In genomic region chr13:43154839-43155238, GRCh38 we compare ENCODE assay signal across 17 cellular contexts.
DNase-seq lines count a peak whose midpoint lies in the region; ATAC-seq, FAIRE-seq and TF ChIP-seq lines count a peak whose summit lies in the region.
"Had no signal": no experiment of that assay in that cellular context is flagged by ENCODE, and none has a peak within 500 bp of the region (broad histone marks: within the 10 kb centered on the region; RNA-seq: fewer than 3 reads in every experiment).

No MANE protein-coding gene starts in this region.

- H2BK15ac ChIP-seq in IMR-90 (ENCODE audit: low read depth, low read length), result no peak overlapping the region

- TF ChIP-seq RAD21 in IMR-90 (IDR thresholded peaks at IDR 0.05; ENCODE audit: low read length), result no peak

- TF ChIP-seq CTCF in IMR-90 (conservative IDR thresholded peaks at IDR 0.05; ENCODE audit: low read depth, low read length) (no peak), RWPE2 (IDR thresholded peaks at IDR 0.05; ENCODE audit: poor library complexity, severe bottlenecking) (no peak), hepatocyte (IDR thresholded peaks at IDR 0.05; ENCODE audit: poor library complexity) (no peak), chondrocyte (IDR thresholded peaks at IDR 0.05) (no peak), D721Med (IDR thresholded peaks at IDR 0.05; ENCODE audit: insufficient read depth, missing control alignments) (no peak)

- H3K79me1 ChIP-seq in IMR-90 (ENCODE audit: low read depth in 1 of 2, low read length in 2 of 2) (no peaks in the 10 kb centered on the region), trophoblast cell (ENCODE audit: low read length) (peaks cover 24% of the 10 kb centered on the region)

- dilution Hi-C loops in IMR-90 (cut with HindIII; ENCODE audit: low sequenced_read_pairs, unreplicated experiment), result no loop called here

- WGBS in IMR-90 (ENCODE audit: extremely low coverage in 2 of 2, insufficient read length in 1 of 2), 2 experiments, result no CpG with 5 or more reads among the region's 3 CpGs
- 95% methylated on average over 3 of the region's 3 CpGs for WGBS in hepatocyte (ENCODE audit: low lambda C conversion rate, missing lambda C conversion rate)
- WGBS in trophoblast cell (ENCODE audit: extremely low coverage, insufficient coverage, insufficient read length), result no CpG with 5 or more reads among the region's 3 CpGs

- H3K9me3 ChIP-seq in IMR-90 (ENCODE audit: control insufficient read depth, insufficient read depth, low read length) (no peaks in the 10 kb centered on the region), RWPE2 (ENCODE audit: severe bottlenecking) (no peaks in the 10 kb centered on the region), hepatocyte (ENCODE audit: low read depth) (no peaks in the 10 kb centered on the region), trophoblast cell (ENCODE audit: insufficient read depth, low read depth, low read length) (no peaks in the 10 kb centered on the region)
- H3K9me3 ChIP-seq: HAP-1 had no signal

- in situ Hi-C loops in IMR-90 (cut with MboI; ENCODE audit: low sequenced_read_pairs), result no loop called here

- H2BK5ac ChIP-seq in IMR-90 (ENCODE audit: low read depth, low read length, poor library complexity, severe bottlenecking) (no peak overlapping the region), trophoblast cell (ENCODE audit: low read depth, low read length, poor library complexity) (peak overlapping the region; percentile 69)

- H4K12ac ChIP-seq in trophoblast cell (ENCODE audit: low read depth, low read length), result no peak overlapping the region

- peak overlapping the region; percentile 56 for H2BK12ac ChIP-seq in trophoblast cell (ENCODE audit: low read length)

- H3K27me3 Mint-ChIP-seq in chondrocyte (ENCODE audit: low read depth), result no peaks in the 10 kb centered on the region

- H3K4me3 Mint-ChIP-seq in chondrocyte (ENCODE audit: unreplicated experiment), result no peak overlapping the region
- H3K4me3 Mint-ChIP-seq: B cell; CD4-positive, alpha-beta T cell had no signal

- no peaks in the 10 kb centered on the region for H3K36me3 Mint-ChIP-seq in chondrocyte (ENCODE audit: low read depth)

- no peak overlapping the region for H2BK120ac ChIP-seq in IMR-90 (ENCODE audit: low read depth, low read length)
- peak overlapping the region; percentile 33 for H2BK120ac ChIP-seq in trophoblast cell (ENCODE audit: insufficient read depth, low read length, poor library complexity)

- POLR2A ChIA-PET in IMR-90 (lab: Charles Lee; ENCODE audit: unreplicated experiment), result no interaction called here

- CTCF ChIA-PET in IMR-90 (lab: Yijun Ruan, JAX), result interaction anchor here (0.6 kb wide), 1 partner anchor 15 kb away, joined by 4 read pairs; no protein-coding TSS in a partner anchor

- H2AK9ac ChIP-seq in IMR-90 (replicated peaks; ENCODE audit: low read depth, low read length, poor library complexity), result no peak overlapping the region

- no peak overlapping the region for H3K9ac ChIP-seq in IMR-90 (ENCODE audit: low read depth, low read length)
- no peak overlapping the region for H3K9ac ChIP-seq in trophoblast cell (ENCODE audit: low read length)

- no peaks in the 10 kb centered on the region for H3K9me2 ChIP-seq in hepatocyte (replicated peaks; ENCODE audit: insufficient read depth)

- H3K14ac ChIP-seq in IMR-90 (replicated peaks; ENCODE audit: low read depth, low read length), result no peak overlapping the region
- H3K14ac ChIP-seq in trophoblast cell (ENCODE audit: low read length), result peak overlapping the region; percentile 58

- H3K4ac ChIP-seq in IMR-90 (ENCODE audit: low read depth, low read length), result no peak overlapping the region
- peak overlapping the region; percentile 12 for H3K4ac ChIP-seq in trophoblast cell (ENCODE audit: low read depth, low read length)

- no peaks in the 10 kb centered on the region for H3K9me3 Mint-ChIP-seq in chondrocyte (ENCODE audit: low read depth)
- H3K9me3 Mint-ChIP-seq: CD4-positive, alpha-beta T cell had no signal

- no peaks in the 10 kb centered on the region for H4K20me1 ChIP-seq in IMR-90 (ENCODE audit: insufficient read depth, low read length)
- no peaks in the 10 kb centered on the region for H4K20me1 ChIP-seq in hepatocyte (ENCODE audit: insufficient read depth, poor library complexity, severe bottlenecking)

- H3K4me1 Mint-ChIP-seq in chondrocyte (ENCODE audit: low read depth), result peaks cover 42% of the 10 kb centered on the region
- H3K4me1 Mint-ChIP-seq: B cell had no signal

- no peak overlapping the region for H4K8ac ChIP-seq in IMR-90 (ENCODE audit: low read depth in 2 of 2, low read length in 2 of 2)
- peak overlapping the region; percentile 3 for H4K8ac ChIP-seq in trophoblast cell (ENCODE audit: low read depth, low read length)

- H3K36me3 ChIP-seq in IMR-90 (ENCODE audit: control insufficient read depth, insufficient read depth, low read length) (no peaks in the 10 kb centered on the region), RWPE2 (ENCODE audit: low read depth) (no peaks in the 10 kb centered on the region), hepatocyte (replicated peaks; ENCODE audit: insufficient read depth, low read depth) (no peaks in the 10 kb centered on the region), trophoblast cell (ENCODE audit: control insufficient read depth in 1 of 2, insufficient read depth in 2 of 2, low read length in 2 of 2) (no peaks in the 10 kb centered on the region)
- H3K36me3 ChIP-seq: HAP-1 had no signal

- intact Hi-C loops in IMR-90 (cut with micrococcal nuclease), result no loop called here

- H3K23ac ChIP-seq in IMR-90 (ENCODE audit: low read depth, low read length) (no peak overlapping the region), trophoblast cell (ENCODE audit: low read length) (no peak overlapping the region)

- H3K4me2 ChIP-seq in IMR-90 (ENCODE audit: low read depth, low read length) (no peak overlapping the region), hepatocyte (no peak overlapping the region), trophoblast cell (ENCODE audit: low read length) (peak overlapping the region; percentile 30)

- no peak for FAIRE-seq in D721Med (lab: Jason Lieb, UNC)
- FAIRE-seq: A204.1, GM12892, H1 had no signal

- no peak for DNase-seq in IMR-90
- no peak for DNase-seq in RWPE2 (ENCODE audit: low spot score)
- DNase-seq in hepatocyte (ENCODE audit: low spot score), result no peak
- DNase-seq in trophoblast cell, result no peak
- DNase-seq in chondrocyte (ENCODE audit: low spot score), result no peak
- DNase-seq in D721Med (ENCODE audit: insufficient read length, low spot score), result no peak
- DNase-seq: C1 segment of cervical spinal cord; Calu3; CD4-positive, alpha-beta T cell; DND-41; GDM1 had no signal

- H3K27me3 ChIP-seq in IMR-90 (ENCODE audit: control insufficient read depth, insufficient read depth, low read length), result no peaks in the 10 kb centered on the region
- no peaks in the 10 kb centered on the region for H3K27me3 ChIP-seq in RWPE2 (ENCODE audit: insufficient read depth, poor library complexity, severe bottlenecking)
- H3K27me3 ChIP-seq in hepatocyte, result no peaks in the 10 kb centered on the region
- H3K27me3 ChIP-seq in trophoblast cell (ENCODE audit: insufficient read depth, low read length), result no peaks in the 10 kb centered on the region

- ATAC-seq in IMR-90 (ENCODE audit: low read depth) (no peak), RWPE2 (ENCODE audit: low read depth) (no peak), HG02870 (IDR thresholded peaks at IDR 0.05; ENCODE audit: unreplicated experiment) (no peak)

- no TSS peak for BruUV-seq in IMR-90 (replicated peaks; lab: Mats Ljungman, UMichigan)

- H3K27ac Mint-ChIP-seq in chondrocyte (ENCODE audit: unreplicated experiment), result no peak overlapping the region
- H3K27ac Mint-ChIP-seq: B cell; CD4-positive, alpha-beta T cell had no signal

- TF ChIP-seq POLR2A in IMR-90 (IDR thresholded peaks at IDR 0.05; ENCODE audit: low read depth, low read length), result no peak

- peak overlapping the region; percentile 34; the same call in 1 of the 2 replicates for H3K18ac ChIP-seq in IMR-90 (ENCODE audit: low read depth, low read length)
- H3K18ac ChIP-seq in trophoblast cell (ENCODE audit: low read length), result peak overlapping the region; percentile 12

- H2AK5ac ChIP-seq in IMR-90 (ENCODE audit: low read depth, low read length), result no peak overlapping the region
- H2AK5ac ChIP-seq in trophoblast cell (ENCODE audit: low read length), result peak overlapping the region; percentile 5

- H3K9me1 ChIP-seq in IMR-90 (ENCODE audit: insufficient read depth, low read length), result no peaks in the 10 kb centered on the region

- H3K4me1 ChIP-seq in IMR-90 (ENCODE audit: control insufficient read depth, insufficient read depth, low read length) (no peaks in the 10 kb centered on the region), RWPE2 (ENCODE audit: insufficient read depth, poor library complexity, severe bottlenecking) (peaks cover 16% of the 10 kb centered on the region), hepatocyte (ENCODE audit: insufficient read depth) (no peaks in the 10 kb centered on the region), trophoblast cell (ENCODE audit: control insufficient read depth in 1 of 2, insufficient read depth in 2 of 2, low read length in 2 of 2) (peaks cover 20 to 24% of the 10 kb centered on the region in 2 experiments)
- H3K4me1 ChIP-seq: HAP-1 had no signal

- no peak overlapping the region for H2BK20ac ChIP-seq in IMR-90 (ENCODE audit: low read depth, low read length)

- H4K5ac ChIP-seq in IMR-90 (ENCODE audit: low read depth, low read length), result no peak overlapping the region

- H4K91ac ChIP-seq in IMR-90 (ENCODE audit: insufficient read depth, low read depth, low read length) (no peak overlapping the region), trophoblast cell (ENCODE audit: low read depth, low read length) (peak overlapping the region; percentile 47)

- H3K56ac ChIP-seq in IMR-90 (ENCODE audit: extremely low read depth, insufficient read depth, low read length), result no peak overlapping the region

- H2AFZ ChIP-seq in IMR-90 (replicated peaks; ENCODE audit: low read length, poor library complexity) (no peak overlapping the region), hepatocyte (no peak overlapping the region), trophoblast cell (ENCODE audit: insufficient read depth, low read length, poor library complexity) (no peak overlapping the region)

- H3K79me2 ChIP-seq in hepatocyte (no peaks in the 10 kb centered on the region), trophoblast cell (ENCODE audit: control insufficient read depth, insufficient read depth, low read length, poor library complexity) (no peaks in the 10 kb centered on the region)

- no peak overlapping the region for H3K4me3 ChIP-seq in IMR-90 (ENCODE audit: insufficient read depth, low read depth, low read length)
- H3K4me3 ChIP-seq in RWPE2 (ENCODE audit: severe bottlenecking), result no peak overlapping the region
- no peak overlapping the region for H3K4me3 ChIP-seq in hepatocyte
- no peak overlapping the region for H3K4me3 ChIP-seq in trophoblast cell (ENCODE audit: low read depth, low read length)
- H3K4me3 ChIP-seq: HAP-1 had no signal

- no peak overlapping the region for H3K27ac ChIP-seq in IMR-90 (ENCODE audit: insufficient read depth, low read length)
- peak overlapping the region; percentile 86 for H3K27ac ChIP-seq in RWPE2 (ENCODE audit: poor library complexity, severe bottlenecking)
- H3K27ac ChIP-seq in hepatocyte, result peak overlapping the region; percentile 42
- H3K27ac ChIP-seq in trophoblast cell (ENCODE audit: low read depth, low read length), result peak overlapping the region; percentile 88

TF ChIP-seq in IMR-90, 13 proteins besides CTCF, POLR2A, EP300 and RAD21 (continues in another document):
- TF ChIP-seq BHLHE40 (IDR thresholded peaks at IDR 0.05; ENCODE audit: low read depth, low read length), result no peak
- no peak for TF ChIP-seq CEBPB (IDR thresholded peaks at IDR 0.05; ENCODE audit: low read depth, low read length)
